33 cellular contexts compared by ENCODE assay signal in the genomic region with DNA sequence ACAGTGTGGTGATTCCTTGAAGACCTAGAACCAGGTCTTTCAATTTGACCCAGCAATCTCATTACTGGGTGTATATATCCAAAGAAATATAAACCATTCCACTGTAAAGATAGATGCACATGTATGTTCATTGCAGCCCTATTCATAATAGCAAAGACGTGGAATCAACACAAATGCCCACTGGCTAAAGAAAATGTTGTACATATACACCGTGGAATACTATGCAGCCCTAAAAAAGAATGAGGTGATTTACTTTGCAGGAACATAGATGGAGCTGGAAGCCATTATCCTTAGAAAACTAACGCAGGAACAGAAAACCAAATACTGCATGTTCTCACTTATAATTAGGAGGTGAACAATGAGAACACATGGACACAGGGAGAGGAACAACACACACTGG.
"Had no signal": no experiment of that assay in that cellular context is flagged by ENCODE, and none has a peak within 500 bp of the region (broad histone marks: within the 10 kb centered on the region; RNA-seq: fewer than 3 reads in every experiment).

No MANE protein-coding gene starts in this region.

- H3K9me3 ChIP-seq: adrenal gland, ascending aorta, body of pancreas had no signal

- H3K27me3 ChIP-seq: adrenal gland, ascending aorta, body of pancreas, brain microvascular endothelial cell, breast epithelium, cardiac muscle cell had no signal

- H3K4me3 ChIP-seq: adrenal gland, ascending aorta, body of pancreas, breast epithelium, cardiac muscle cell had no signal

- H3K27ac ChIP-seq: adrenal gland, ascending aorta, body of pancreas, brain microvascular endothelial cell, breast epithelium, cardiac muscle cell had no signal

- H3K4me1 ChIP-seq: adrenal gland, ascending aorta, body of pancreas, breast epithelium had no signal

- FAIRE-seq: astrocyte, bronchial epithelial cell had no signal

- ATAC-seq: activated naive CD4-positive, alpha-beta T cell treated with anti-CD3 and anti-CD28 coated beads, Interleukin-2, amount 50 U/mL, for 72 hours; activated naive CD8-positive, alpha-beta T cell treated with anti-CD3 and anti-CD28 coated beads, Interleukin-2, amount 50 U/mL, for 24 hours; activated T-cell treated with anti-CD3 and anti-CD28 coated beads, Interleukin-2, amount 50 U/mL, for 4 hours; activated T-cell treated with anti-CD3 and anti-CD28 coated beads, Interleukin-2, amount 50 U/mL, for 72 hours; activated T-helper 17 cell treated with anti-CD3 and anti-CD28 coated beads, Interleukin-2, amount 50 U/mL, for 72 hours; body of pancreas had no signal

- DNase-seq: activated effector memory CD4-positive, alpha-beta T cell treated with anti-CD3 and anti-CD28 coated beads, Interleukin-2, amount 50 U/mL, for 16 hours; activated effector memory CD4-positive, alpha-beta T cell treated with Interleukin-2 at 50 U/mL for 16 hours; activated gamma-delta T cell; activated gamma-delta T cell treated with Interleukin-2 at 50 U/mL for 16 hours; activated naive CD4-positive, alpha-beta T cell; activated naive CD4-positive, alpha-beta T cell treated with anti-CD3 and anti-CD28 coated beads for 36 hours; activated naive CD4-positive, alpha-beta T cell treated with anti-CD3 and anti-CD28 coated beads, Interleukin-2, amount 10 ng/mL, durations not matched to agents 7 days and 5 days; activated naive CD4-positive, alpha-beta T cell treated with anti-CD3 and anti-CD28 coated beads, Interleukin-2, amount 50 U/mL, for 16 hours; activated naive CD4-positive, alpha-beta T cell treated with Interleukin-2 at 50 U/mL for 16 hours; activated naive CD8-positive, alpha-beta T cell treated with anti-CD3 and anti-CD28 coated beads for 36 hours; activated naive CD8-positive, alpha-beta T cell treated with anti-CD3 and anti-CD28 coated beads, Interleukin-2, amount 10 ng/mL, durations not matched to agents 7 days and 5 days; activated naive CD8-positive, alpha-beta T cell treated with anti-CD3 and anti-CD28 coated beads, Interleukin-2, amount 50 U/mL, for 24 hours; activated T-cell treated with anti-CD3 and anti-CD28 coated beads, Interleukin-2, amount 50 U/mL, for 24 hours; activated T-cell treated with anti-CD3 and anti-CD28 coated beads, Interleukin-2, amount 50 U/mL, for 4 hours; activated T-cell treated with anti-CD3 and anti-CD28 coated beads, Interleukin-2, amount 50 U/mL, for 48 hours; activated T-cell treated with anti-CD3 and anti-CD28 coated beads, Interleukin-2, amount 50 U/mL, for 72 hours; adrenal gland; amniotic stem cell; amygdala; anterior cingulate cortex; aorta; body of pancreas; brain microvascular endothelial cell; caudate nucleus; central memory CD4-positive, alpha-beta T cell; cerebellar nuclear complex had no signal

- H3K36me3 ChIP-seq: adrenal gland, ascending aorta, brain microvascular endothelial cell, breast epithelium, cardiac muscle cell had no signal
